In the genomic region with DNA sequence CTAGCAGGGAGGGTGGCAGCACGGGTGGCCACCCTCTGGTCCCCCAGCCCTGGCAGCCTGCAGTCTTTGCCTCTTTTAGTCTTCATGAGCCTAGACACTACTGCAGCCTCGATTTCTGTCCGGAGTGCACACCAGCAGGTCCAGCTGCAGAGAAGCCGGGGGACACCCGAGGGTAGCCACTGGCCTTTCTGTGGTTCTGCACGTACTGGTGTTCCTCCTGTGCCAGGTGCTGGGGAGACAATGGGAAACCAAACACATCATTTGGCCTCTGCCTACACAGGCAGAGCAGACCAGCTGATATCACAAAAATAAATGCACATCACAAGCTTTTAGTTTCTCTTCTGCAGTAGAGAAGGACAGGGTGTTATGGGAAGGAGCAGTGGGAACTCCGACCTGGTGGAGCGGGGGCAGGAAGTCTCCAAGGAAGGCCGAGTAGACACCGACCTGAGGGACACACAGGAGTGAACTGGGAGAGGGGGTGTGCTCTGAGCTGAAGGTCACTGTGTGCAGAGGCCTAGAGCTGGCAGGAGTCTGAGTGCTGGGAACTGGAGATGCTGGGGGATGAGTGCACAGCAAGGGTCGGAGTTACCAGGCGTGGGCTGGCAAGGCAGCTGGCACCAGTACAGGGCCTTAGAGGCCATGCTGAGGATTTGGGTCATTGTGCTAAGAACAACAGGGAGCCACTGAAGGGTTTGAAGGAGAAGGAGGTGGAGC, we compare ENCODE assay signal across 18 cellular contexts. TPM values are rescaled to one million over a fixed set of nuclear protein-coding genes. Genes with fewer than 3 reads are reported as not detected.
DNase-seq lines count a peak whose midpoint lies in the region; ATAC-seq, FAIRE-seq and TF ChIP-seq lines count a peak whose summit lies in the region.
"Had no signal": no experiment of that assay in that cellular context is flagged by ENCODE, and none has a peak within 500 bp of the region (broad histone marks: within the 10 kb centered on the region; RNA-seq: fewer than 3 reads in every experiment).

No MANE protein-coding gene starts in this region.

- intact Hi-C loops in heart right ventricle (cut with DNase I) = loop anchor here in 8 of 10 donors (1.0 to 10.0 kb wide), 7 partner anchors 52 to 352 kb away; no protein-coding TSS in a partner anchor
- intact Hi-C loops in pancreas (cut with DNase I) = loop anchor here in 2 of 3 donors (2.0 to 5.0 kb wide), 2 partner anchors 50 to 52 kb away; no protein-coding TSS in a partner anchor

- DNase-seq in heart right ventricle (no peak), right atrium auricular region (ENCODE audit: low spot score) (no peak), pancreas (no peak), GM10266 (ENCODE audit: extremely low spot score) (no peak)
- DNase-seq: CD4-positive, alpha-beta memory T cell; DMS79 treated with DMSO at 0.1 percent for 48 hours; esophagus squamous epithelium; left lung; mucosa of descending colon; NCI-H146; NCI-H69; OCI-M1; stimulated activated naive CD4-positive, alpha-beta T cell treated with Interleukin-2 at 50 U/mL for 16 hours; T-helper 9 cell had no signal

- peaks cover 0 to 7% (median 0%) of the 10 kb centered on the region in 9 donors for H3K4me1 ChIP-seq in heart right ventricle
- no peaks in the 10 kb centered on the region for H3K4me1 ChIP-seq in right atrium auricular region
- H3K4me1 ChIP-seq in pancreas = no peaks in the 10 kb centered on the region
- H3K4me1 ChIP-seq: left lung had no signal

- peak in 5 of 8 donors; percentile 18 to 69 (median 32) for ATAC-seq in heart right ventricle
- peak; percentile 8 to 41 (median 20) for ATAC-seq in pancreas
- ATAC-seq in GM21515 (IDR thresholded peaks at IDR 0.05; ENCODE audit: unreplicated experiment) = no peak
- ATAC-seq in HG02571 (IDR thresholded peaks at IDR 0.05; ENCODE audit: unreplicated experiment) = no peak
- ATAC-seq: left lung, mucosa of descending colon had no signal

- peak overlapping the region in 2 of 10 donors; percentile 10 to 49 for H3K27ac ChIP-seq in heart right ventricle
- no peak overlapping the region for H3K27ac ChIP-seq in right atrium auricular region
- peak overlapping the region; percentile 81 for H3K27ac ChIP-seq in cingulate gyrus (ENCODE audit: low read depth, low read length)
- H3K27ac ChIP-seq in pancreas = no peak overlapping the region
- H3K27ac ChIP-seq: cardiac muscle cell, left lung had no signal

- H3K36me3 ChIP-seq in heart right ventricle = peaks cover 0 to 26% (median 0%) of the 10 kb centered on the region in 9 donors
- no peaks in the 10 kb centered on the region for H3K36me3 ChIP-seq in right atrium auricular region
- peaks cover 0 to 53% (median 5%) of the 10 kb centered on the region in 3 donors for H3K36me3 ChIP-seq in pancreas

- H3K9me3 ChIP-seq in heart right ventricle (no peaks in the 10 kb centered on the region), right atrium auricular region (no peaks in the 10 kb centered on the region), pancreas (no peaks in the 10 kb centered on the region)
- H3K9me3 ChIP-seq: esophagus squamous epithelium, left lung, mucosa of descending colon had no signal

- TF ChIP-seq CTCF in heart right ventricle (IDR thresholded peaks at IDR 0.05) = no peak
- TF ChIP-seq CTCF in right atrium auricular region (IDR thresholded peaks at IDR 0.05) = no peak
- no peak for TF ChIP-seq CTCF in pancreas (IDR thresholded peaks at IDR 0.05)
- no peak for TF ChIP-seq CTCF in GM10266 (IDR thresholded peaks at IDR 0.05; ENCODE audit: control insufficient read depth, insufficient read depth, low read depth, missing control alignments)

- no peak for FAIRE-seq in pancreas (lab: Jason Lieb, UNC)

- 79 to 89% methylated on average over 12 of the region's 12 CpGs for WGBS in heart right ventricle, 2 donors
- WGBS in pancreas, 2 donors = 59 to 70% methylated on average over 12 of the region's 12 CpGs

- H3K4me3 ChIP-seq in heart right ventricle = no peak overlapping the region
- H3K4me3 ChIP-seq in right atrium auricular region = no peak overlapping the region
- no peak overlapping the region for H3K4me3 ChIP-seq in pancreas
- H3K4me3 ChIP-seq: cardiac muscle cell, esophagus squamous epithelium, left lung, mucosa of descending colon had no signal

- H3K27me3 ChIP-seq in heart right ventricle (no peaks in the 10 kb centered on the region), right atrium auricular region (no peaks in the 10 kb centered on the region), pancreas (no peaks in the 10 kb centered on the region)
- H3K27me3 ChIP-seq: cardiac muscle cell, esophagus squamous epithelium, left lung had no signal

RNA-seq across cellular contexts. Expression of a gene that starts 23.1 kb away (rescaled TPM):
- total RNA-seq in heart right ventricle (10 to 100 TPM in 9 of 10 donors, 1 to 10 TPM in 1; 8.6 to 23.7 (median 18.7) TPM), right atrium auricular region (10 to 100 TPM in 1 of 2 donors, 1 to 10 TPM in 1; 3.7 to 12.1 TPM), pancreas (100 to 1,000 TPM in 2 of 6 donors, 10 to 100 TPM in 4; 29.7 to 122 (median 60.5) TPM)
- polyA plus RNA-seq in heart right ventricle (1 to 10 TPM; 6.7 to 8.0 TPM), pancreas (10 to 100 TPM; 91.8 to 95.6 TPM)

Comparison
In these comparisons a context has a peak if more than half of its experiments do, and no peak if none do; other contexts are left out.
1. ATAC-seq: peak in heart right ventricle (5 of 8) and pancreas (4 of 4); none in GM21515 (single experiment) and HG02571 (single experiment).